In genomic region chr11:92556435-92556834, GRCh38 we compare ENCODE assay signal across 16 cellular contexts.
DNase-seq lines count a peak whose midpoint lies in the region; FAIRE-seq and TF ChIP-seq lines count a peak whose summit lies in the region.
"Had no signal": no experiment of that assay in that cellular context is flagged by ENCODE, and none has a peak within 500 bp of the region (broad histone marks: within the 10 kb centered on the region; RNA-seq: fewer than 3 reads in every experiment).

No MANE protein-coding gene starts in this region.

- no peaks in the 10 kb centered on the region for H3K79me1 ChIP-seq in mesenchymal stem cell (replicated peaks; ENCODE audit: low read length, poor library complexity, severe bottlenecking)

- no peaks in the 10 kb centered on the region for H3F3A ChIP-seq in MM.1S (ENCODE audit: insufficient read depth, low read length)

- WGBS in mesenchymal stem cell: 75% methylated on average over 4 of the region's 4 CpGs

- no peak overlapping the region for H2BK5ac ChIP-seq in mesenchymal stem cell (ENCODE audit: low read depth, low read length, poor library complexity, severe bottlenecking)

- H3K27ac ChIP-seq in MM.1S (ENCODE audit: low read length) (no peak overlapping the region), brain microvascular endothelial cell (no peak overlapping the region), mesenchymal stem cell (ENCODE audit: low read length, poor library complexity, severe bottlenecking) (no peak overlapping the region)
- H3K27ac ChIP-seq: BLaER1, SJSA1 had no signal

- H3K23ac ChIP-seq in mesenchymal stem cell (ENCODE audit: low read length in 2 of 2): no peak overlapping the region

- no peaks in the 10 kb centered on the region for H3K4me1 ChIP-seq in MM.1S (ENCODE audit: low read length)
- no peaks in the 10 kb centered on the region for H3K4me1 ChIP-seq in mesenchymal stem cell (ENCODE audit: control insufficient read depth, insufficient read depth, low read depth, low read length)
- H3K4me1 ChIP-seq: BLaER1, SJSA1 had no signal

- H3K36me3 ChIP-seq in MM.1S (replicated peaks; ENCODE audit: insufficient read depth, low read length) (no peaks in the 10 kb centered on the region), brain microvascular endothelial cell (replicated peaks) (no peaks in the 10 kb centered on the region), mesenchymal stem cell (ENCODE audit: control insufficient read depth in 1 of 2, insufficient read depth in 2 of 2, low read depth in 1 of 2, low read length in 2 of 2) (no peaks in the 10 kb centered on the region)
- H3K36me3 ChIP-seq: BLaER1, SJSA1 had no signal

- no peak overlapping the region for H3K18ac ChIP-seq in mesenchymal stem cell (ENCODE audit: low read depth in 1 of 2, low read length in 2 of 2)

- TF ChIP-seq POLR2A in erythroblast (IDR thresholded peaks at IDR 0.05; ENCODE audit: low read length): no peak

- TF ChIP-seq CTCF in MM.1S (IDR thresholded peaks at IDR 0.05; ENCODE audit: low read length) (no peak), brain microvascular endothelial cell (IDR thresholded peaks at IDR 0.05; ENCODE audit: low read depth, low read length, missing control alignments) (no peak)

- no peak overlapping the region for H3K4me2 ChIP-seq in MM.1S (ENCODE audit: low read depth, low read length)
- no peak overlapping the region for H3K4me2 ChIP-seq in mesenchymal stem cell (ENCODE audit: low read length, poor library complexity, severe bottlenecking)
- H3K4me2 ChIP-seq: BLaER1 had no signal

- no peak overlapping the region for H4K91ac ChIP-seq in mesenchymal stem cell (ENCODE audit: low read length)

- H3K9ac ChIP-seq in MM.1S (ENCODE audit: low read length): no peak overlapping the region
- no peak overlapping the region for H3K9ac ChIP-seq in mesenchymal stem cell (ENCODE audit: low read length)
- H3K9ac ChIP-seq: BLaER1 had no signal

- H3K9me3 ChIP-seq in MM.1S (replicated peaks; ENCODE audit: insufficient read depth, low read length) (no peaks in the 10 kb centered on the region), mesenchymal stem cell (ENCODE audit: control insufficient read depth, low read length) (no peaks in the 10 kb centered on the region)
- H3K9me3 ChIP-seq: BLaER1, SJSA1 had no signal

- no peak overlapping the region for H2BK15ac ChIP-seq in mesenchymal stem cell (ENCODE audit: low read depth, poor library complexity, severe bottlenecking)

- no peak overlapping the region for H4K8ac ChIP-seq in mesenchymal stem cell (ENCODE audit: low read length)

- no peak for FAIRE-seq in frontal cortex (lab: Jason Lieb, UNC)

- no peaks in the 10 kb centered on the region for H3K79me2 ChIP-seq in MM.1S (ENCODE audit: low read length)

- no peak overlapping the region for H2AFZ ChIP-seq in MM.1S (ENCODE audit: low read length)
- H2AFZ ChIP-seq in mesenchymal stem cell (ENCODE audit: low read depth, low read length): no peak overlapping the region

- H3K4ac ChIP-seq in mesenchymal stem cell (ENCODE audit: low read depth in 1 of 2, low read length in 2 of 2): no peak overlapping the region

- no peaks in the 10 kb centered on the region for H4K20me1 ChIP-seq in MM.1S (ENCODE audit: insufficient read depth, low read length)
- H4K20me1 ChIP-seq: BLaER1 had no signal

- H3K4me3 ChIP-seq in MM.1S (ENCODE audit: low read length) (no peak overlapping the region), brain microvascular endothelial cell (ENCODE audit: low read depth, low read length) (no peak overlapping the region), mesenchymal stem cell (ENCODE audit: insufficient read depth in 1 of 2, low read depth in 1 of 2, low read length in 2 of 2) (no peak overlapping the region)
- H3K4me3 ChIP-seq: BLaER1, SJSA1 had no signal

- H2BK12ac ChIP-seq in mesenchymal stem cell (ENCODE audit: low read length in 2 of 2): no peak overlapping the region

- H3K9me2 ChIP-seq in MM.1S (replicated peaks; ENCODE audit: insufficient read depth, low read length): no peaks in the 10 kb centered on the region

- H2AK5ac ChIP-seq in mesenchymal stem cell (ENCODE audit: low read length, severe bottlenecking): no peak overlapping the region

- in situ Hi-C loops in brain microvascular endothelial cell (cut with HindIII; ENCODE audit: low pct_ligation_motif_present, low sequenced_read_pairs): no loop called here

- no peak overlapping the region for H3K14ac ChIP-seq in mesenchymal stem cell (ENCODE audit: low read length in 2 of 2)

- no peak overlapping the region for H2BK120ac ChIP-seq in mesenchymal stem cell (ENCODE audit: low read depth, low read length)

- DNase-seq in EL: peak; percentile 11
- DNase-seq in MM.1S: peak; percentile 19
- peak; percentile 20 for DNase-seq in brain microvascular endothelial cell
- DNase-seq in mesenchymal stem cell: peak; percentile 1
- DNase-seq in frontal cortex (ENCODE audit: low spot score in 2 of 2): no peak
- DNase-seq in GM19240 (ENCODE audit: insufficient read length, low spot score): no peak
- DNase-seq in 8988T: no peak
- DNase-seq in erythroblast (lab: John Stamatoyannopoulos, UW): no peak
- DNase-seq: activated CD4-positive, CD25-positive, alpha-beta regulatory T cell; islet precursor cell; NCI-H1694 treated with DMSO at 0.1 percent for 48 hours; NCI-H748 treated with DMSO at 0.1 percent for 48 hours; retina; stimulated activated naive CD8-positive, alpha-beta T cell treated with anti-CD3 and anti-CD28 coated beads, Interleukin-15, Interleukin-2, amounts not matched to agents 100 U/mL and 50 U/mL, for 24 hours had no signal

- H3K27me3 ChIP-seq in MM.1S (replicated peaks; ENCODE audit: insufficient read depth, low read length) (no peaks in the 10 kb centered on the region), brain microvascular endothelial cell (replicated peaks) (no peaks in the 10 kb centered on the region), mesenchymal stem cell (ENCODE audit: control insufficient read depth in 1 of 2, insufficient read depth in 1 of 2, low read length in 2 of 2) (no peaks in the 10 kb centered on the region)
- H3K27me3 ChIP-seq: BLaER1, SJSA1 had no signal

Comparison
In these comparisons a context has a peak if more than half of its experiments do, and no peak if none do; other contexts are left out.
1. DNase-seq: peak in EL (single experiment), MM.1S (single experiment), brain microvascular endothelial cell (single experiment) and mesenchymal stem cell (single experiment); none in frontal cortex (0 of 2), GM19240 (single experiment), 8988T (single experiment) and erythroblast (0 of 2).